Comparison of ENCODE assay signal across 15 cellular contexts in genomic region chr22:22880645-22881044, GRCh38.
"Had no signal": no experiment of that assay in that cellular context is flagged by ENCODE, and none has a peak within 500 bp of the region (broad histone marks: within the 10 kb centered on the region; RNA-seq: fewer than 3 reads in every experiment).

No MANE protein-coding gene starts in this region.

- H3K27me3 Mint-ChIP-seq: activated naive CD4-positive, alpha-beta T cell treated with anti-CD3 and anti-CD28 coated beads, Interleukin-2, amount 50 U/mL, for 24 hours had no signal

- H3K4me1 ChIP-seq: esophagus muscularis mucosa, left lung, sigmoid colon, upper lobe of right lung had no signal

- H3K27me3 ChIP-seq: sigmoid colon had no signal

- H3K36me3 ChIP-seq: brain microvascular endothelial cell, esophagus muscularis mucosa, left lung, sigmoid colon, upper lobe of right lung had no signal

- H3K27ac Mint-ChIP-seq: activated naive CD4-positive, alpha-beta T cell treated with anti-CD3 and anti-CD28 coated beads, Interleukin-2, amount 50 U/mL, for 24 hours; activated T-helper 2 cell treated with anti-CD3 and anti-CD28 coated beads, Interferon-gamma antibody, Interleukin-2, Interleukin-4, amounts not matched to agents 10 μg/mL and 5 μg/mL and 100 μg/mL, durations not matched to agents 14 hours and 24 hours and 36 hours; natural killer cell treated with Interleukin-12 subunit alpha and Interleukin-12 subunit beta and Interleukin-15 and Interleukin-18, amount 100 ng/mL, for 72 hours had no signal

- DNase-seq: activated CD4-positive, alpha-beta T cell treated with anti-CD3 and anti-CD28 coated beads for 1 hour; amygdala; brain microvascular endothelial cell; dermis blood vessel endothelial cell; immature natural killer cell; left lung; sigmoid colon; stimulated activated naive CD4-positive, alpha-beta T cell treated with Interleukin-2 at 50 U/mL for 16 hours; SW 1271; T-helper 9 cell; upper lobe of right lung had no signal

- H3K4me3 Mint-ChIP-seq: activated naive CD4-positive, alpha-beta T cell treated with anti-CD3 and anti-CD28 coated beads, Interleukin-2, amount 50 U/mL, for 24 hours; immature natural killer cell; natural killer cell treated with Interleukin-12 subunit alpha and Interleukin-12 subunit beta and Interleukin-15 and Interleukin-18, amount 100 ng/mL, for 72 hours had no signal

- H3K27ac ChIP-seq: esophagus muscularis mucosa, left lung, sigmoid colon, upper lobe of right lung had no signal

- H3K9me3 Mint-ChIP-seq: activated naive CD4-positive, alpha-beta T cell treated with anti-CD3 and anti-CD28 coated beads, Interleukin-2, amount 50 U/mL, for 24 hours; activated T-helper 2 cell treated with anti-CD3 and anti-CD28 coated beads, Interferon-gamma antibody, Interleukin-2, Interleukin-4, amounts not matched to agents 10 μg/mL and 5 μg/mL and 100 μg/mL, durations not matched to agents 14 hours and 24 hours and 36 hours; immature natural killer cell; natural killer cell treated with Interleukin-12 subunit alpha and Interleukin-12 subunit beta and Interleukin-15 and Interleukin-18, amount 100 ng/mL, for 72 hours had no signal

- H3K36me3 Mint-ChIP-seq: activated naive CD4-positive, alpha-beta T cell treated with anti-CD3 and anti-CD28 coated beads, Interleukin-2, amount 50 U/mL, for 24 hours; natural killer cell treated with Interleukin-12 subunit alpha and Interleukin-12 subunit beta and Interleukin-15 and Interleukin-18, amount 100 ng/mL, for 72 hours had no signal

- H3K4me3 ChIP-seq: esophagus muscularis mucosa, left lung, sigmoid colon, upper lobe of right lung had no signal

- H3K4me1 Mint-ChIP-seq: activated naive CD4-positive, alpha-beta T cell treated with anti-CD3 and anti-CD28 coated beads, Interleukin-2, amount 50 U/mL, for 24 hours had no signal

- H3K9me3 ChIP-seq: esophagus muscularis mucosa, left lung, sigmoid colon, upper lobe of right lung had no signal

- ATAC-seq: left lung; natural killer cell treated with Interleukin-12 subunit alpha and Interleukin-12 subunit beta and Interleukin-15 and Interleukin-18, amount 100 ng/mL, for 72 hours; upper lobe of right lung had no signal
